In genomic region chr4:31294655-31295054, GRCh38 we compare ENCODE assay signal across 24 cellular contexts.
"Had no signal": no experiment of that assay in that cellular context is flagged by ENCODE, and none has a peak within 500 bp of the region (broad histone marks: within the 10 kb centered on the region; RNA-seq: fewer than 3 reads in every experiment).

No MANE protein-coding gene starts in this region.

- H3K4me3 ChIP-seq: neural progenitor cell, ovary, psoas muscle, right lobe of liver, sigmoid colon, stomach, thoracic aorta, thyroid gland, tibial nerve, upper lobe of left lung, vagina had no signal

- H3K27me3 ChIP-seq: neural progenitor cell, ovary, right lobe of liver, sigmoid colon, stomach, thyroid gland, tibial nerve, upper lobe of left lung, vagina had no signal

- ATAC-seq: psoas muscle; right cardiac atrium; right lobe of liver; stimulated activated effector memory CD8-positive, alpha-beta T cell treated with anti-CD3 and anti-CD28 coated beads, Interleukin-12 subunit alpha, Interleukin-12 subunit beta, amount 100 ng/mL, for 72 hours; stimulated activated naive B cell treated with anti-CD40 and anti-IgM and Interleukin-4, amounts not matched to agents 10 μg/mL and 1 μg/mL and 100 μg/mL, for 72 hours had no signal

- H3K36me3 ChIP-seq: neural progenitor cell, ovary, right lobe of liver, sigmoid colon, stomach, thoracic aorta, thyroid gland, tibial nerve, upper lobe of left lung, vagina had no signal

- H3K27ac ChIP-seq: neural progenitor cell, ovary, parathyroid adenoma, psoas muscle, right lobe of liver, sigmoid colon, stomach, thoracic aorta, thyroid gland, tibial nerve, upper lobe of left lung, vagina had no signal

- H3K9me3 ChIP-seq: ovary, psoas muscle, right lobe of liver, sigmoid colon, stomach, thoracic aorta, thyroid gland, upper lobe of left lung, vagina had no signal

- H3K4me1 ChIP-seq: neural progenitor cell, parathyroid adenoma, psoas muscle, right lobe of liver, sigmoid colon, stomach, thyroid gland, tibial nerve, upper lobe of left lung, vagina had no signal

- DNase-seq: occipital lobe; ovary; posterior cingulate gyrus; psoas muscle; right cardiac atrium; right lobe of liver; sigmoid colon; small intestine; stimulated activated CD4-positive, alpha-beta T cell treated with anti-CD3 and anti-CD28 coated beads, Interleukin-15, amount 100 ng/mL, for 24 hours; stimulated activated CD4-positive, alpha-beta T cell treated with anti-CD3 and anti-CD28 coated beads, Interleukin-2, amount 100 ng/mL, for 24 hours; stimulated activated CD4-positive, alpha-beta T cell treated with anti-CD3 and anti-CD28 coated beads, Interleukin-2, amount 100 ng/mL, for 48 hours; stimulated activated CD4-positive, alpha-beta T cell treated with anti-CD3 and anti-CD28 coated beads, Interleukin-4, amount 100 ng/mL, for 24 hours; stimulated activated naive B cell treated with anti-CD40 and anti-IgM and Interleukin-4, amounts not matched to agents 10 μg/mL and 1 μg/mL and 100 μg/mL, for 72 hours; stimulated activated naive CD4-positive, alpha-beta T cell treated with Interleukin-2 at 50 U/mL for 16 hours; stomach; thyroid gland; trophoblast cell; upper lobe of left lung had no signal
